8 cellular contexts compared by ENCODE assay signal in genomic region chr17:2594657-2595085, GRCh38. TPM values are rescaled to one million over a fixed set of nuclear protein-coding genes. Genes with fewer than 3 reads are reported as not detected.
DNase-seq lines count a peak whose midpoint lies in the region; ATAC-seq and TF ChIP-seq lines count a peak whose summit lies in the region.

No MANE protein-coding gene starts in this region.

- peak overlapping the region; percentile 91 for H3K4me3 ChIP-seq in ACC112 (ENCODE audit: low read depth, low read length)
- peak overlapping the region; percentile 94 for H3K4me3 ChIP-seq in HFF-Myc (replicated peaks; ENCODE audit: low read depth, low read length)
- H3K4me3 ChIP-seq in subcutaneous abdominal adipose tissue (ENCODE audit: low read depth in 1 of 5, low read length in 5 of 5), result peak overlapping the region; percentile 84 to 92 (median 89)

- TF ChIP-seq CTCF in HFF-Myc (IDR thresholded peaks at IDR 0.05; ENCODE audit: low read depth, low read length, missing control alignments), result no peak

- H3K9me3 ChIP-seq in subcutaneous abdominal adipose tissue (ENCODE audit: control insufficient read depth in 5 of 5, low read length in 5 of 5), result no peaks in the 10 kb centered on the region

- H3K36me3 ChIP-seq in ACC112 (ENCODE audit: insufficient read depth, low read length), result no peaks in the 10 kb centered on the region
- H3K36me3 ChIP-seq in subcutaneous abdominal adipose tissue (ENCODE audit: control insufficient read depth in 5 of 5, insufficient read depth in 5 of 5, low read length in 5 of 5), result no peaks in the 10 kb centered on the region

- H3K27me3 ChIP-seq in ACC112 (ENCODE audit: insufficient read depth, low read length), result no peaks in the 10 kb centered on the region
- H3K27me3 ChIP-seq in subcutaneous abdominal adipose tissue (ENCODE audit: control insufficient read depth in 5 of 5, insufficient read depth in 4 of 5, low read length in 5 of 5), result no peaks in the 10 kb centered on the region

- H3K4me1 ChIP-seq in ACC112 (ENCODE audit: control insufficient read depth, insufficient read depth, low read length, unreplicated experiment) (peaks cover 34% of the 10 kb centered on the region), subcutaneous abdominal adipose tissue (ENCODE audit: control insufficient read depth in 5 of 5, insufficient read depth in 5 of 5, low read length in 5 of 5) (peaks cover 0 to 52% (median 40%) of the 10 kb centered on the region in 5 donors)

- peak overlapping the region; percentile 87 to 93 for H3K27ac Mint-ChIP-seq in activated naive CD4-positive, alpha-beta T cell treated with anti-CD3 and anti-CD28 coated beads, Interleukin-2, amount 50 U/mL, for 72 hours

- peaks cover 58% of the 10 kb centered on the region for H3K79me2 ChIP-seq in ACC112 (ENCODE audit: control insufficient read depth, insufficient read depth, low read length, unreplicated experiment)

- no peaks in the 10 kb centered on the region for H3K9me3 Mint-ChIP-seq in activated naive CD4-positive, alpha-beta T cell treated with anti-CD3 and anti-CD28 coated beads, Interleukin-2, amount 50 U/mL, for 72 hours

- peak overlapping the region; percentile 77 to 94 (median 93) for H3K9ac ChIP-seq in subcutaneous abdominal adipose tissue (ENCODE audit: low read length in 5 of 5)

- ATAC-seq in activated naive CD4-positive, alpha-beta T cell treated with anti-CD3 and anti-CD28 coated beads, Interleukin-2, amount 50 U/mL, for 72 hours, result peak in 1 of 2 donors; percentile 11
- no peak for ATAC-seq in HG02870 (IDR thresholded peaks at IDR 0.05; ENCODE audit: unreplicated experiment)
- no peak for ATAC-seq in HG02623 (IDR thresholded peaks at IDR 0.05; ENCODE audit: unreplicated experiment)

- no peak for DNase-seq in HFF-Myc (ENCODE audit: extremely low read depth, low read depth)
- peak in 1 of 2 donors; percentile 61 for DNase-seq in activated naive CD4-positive, alpha-beta T cell treated with anti-CD3 and anti-CD28 coated beads, Interleukin-2, amount 50 U/mL, for 72 hours (ENCODE audit: low spot score in 2 of 2)
- peak; percentile 7 for DNase-seq in iris pigment epithelial cell (ENCODE audit: low read depth)
- DNase-seq in RKO (ENCODE audit: low spot score), result no peak

- peak overlapping the region; percentile 19 for H2AFZ ChIP-seq in ACC112 (ENCODE audit: low read length, unreplicated experiment)

- H3K27ac ChIP-seq in ACC112 (ENCODE audit: low read depth, low read length) (peak overlapping the region; percentile 93), subcutaneous abdominal adipose tissue (ENCODE audit: low read depth, low read length) (peak overlapping the region; percentile 96)

- H3K36me3 Mint-ChIP-seq in activated naive CD4-positive, alpha-beta T cell treated with anti-CD3 and anti-CD28 coated beads, Interleukin-2, amount 50 U/mL, for 72 hours, result peaks cover 9 to 11% of the 10 kb centered on the region in 2 donors

RNA-seq across cellular contexts. Expression of gene PAFAH1B1, which starts 1.2 kb away (rescaled TPM):
- 100 to 1,000 TPM; 170 to 190 TPM for total RNA-seq in activated naive CD4-positive, alpha-beta T cell treated with anti-CD3 and anti-CD28 coated beads, Interleukin-2, amount 50 U/mL, for 72 hours
